Comparison of ENCODE assay signal across 23 cellular contexts in genomic region chr1:39827201-39827600, GRCh38. TPM values are rescaled to one million over a fixed set of nuclear protein-coding genes. Genes with fewer than 3 reads are reported as not detected.
"Had no signal": no experiment of that assay in that cellular context is flagged by ENCODE, and none has a peak within 500 bp of the region (broad histone marks: within the 10 kb centered on the region; RNA-seq: fewer than 3 reads in every experiment).

No MANE protein-coding gene starts in this region.

- H3K4me3 Mint-ChIP-seq: activated CD4-positive, alpha-beta T cell treated with anti-CD3 and anti-CD28 coated beads, Interleukin-2, amount 10 ng/mL, durations not matched to agents 24 days and 14 days; activated CD8-positive, alpha-beta T cell treated with anti-CD3 and anti-CD28 coated beads, Interleukin-2, amount 10 ng/mL, durations not matched to agents 7 days and 5 days; activated naive CD8-positive, alpha-beta T cell; activated T-cell treated with anti-CD3 and anti-CD28 coated beads, Interleukin-2, amount 50 U/mL, for 72 hours; brain; naive thymus-derived CD8-positive, alpha-beta T cell had no signal

- H3K27ac ChIP-seq: gastroesophageal sphincter, left lung, ovary, right lobe of liver, testis had no signal

- ATAC-seq: activated CD8-positive, alpha-beta T cell treated with anti-CD3 and anti-CD28 coated beads, Interleukin-2, amount 10 ng/mL, durations not matched to agents 7 days and 5 days; activated T-cell treated with anti-CD3 and anti-CD28 coated beads, Interleukin-2, amount 50 U/mL, for 72 hours; gastroesophageal sphincter; left lung; naive thymus-derived CD8-positive, alpha-beta T cell; right lobe of liver had no signal

- DNase-seq: activated CD4-positive, alpha-beta T cell treated with anti-CD3 and anti-CD28 coated beads, Interleukin-2, amount 10 ng/mL, durations not matched to agents 24 days and 14 days; activated CD4-positive, CD25-positive, alpha-beta regulatory T cell; activated CD8-positive, alpha-beta memory T cell treated with anti-CD3 and anti-CD28 coated beads, Interleukin-2, amount 50 U/mL, for 4 hours; activated CD8-positive, alpha-beta T cell treated with anti-CD3 and anti-CD28 coated beads, Interleukin-2, amount 10 ng/mL, durations not matched to agents 7 days and 5 days; activated gamma-delta T cell treated with Interleukin-2 at 50 U/mL for 16 hours; activated T-cell treated with anti-CD3 and anti-CD28 coated beads, Interleukin-2, amount 50 U/mL, for 72 hours; amygdala; central memory CD4-positive, alpha-beta T cell; cortex of kidney; effector CD8-positive, alpha-beta T cell; left lung; mammary epithelial cell; naive thymus-derived CD8-positive, alpha-beta T cell; ovary; right lobe of liver; stomach; T-helper 2 cell; testis had no signal

- H3K9me3 ChIP-seq: gastroesophageal sphincter, left lung, ovary, right lobe of liver, stomach, testis had no signal

- H3K27me3 ChIP-seq: ovary, right lobe of liver, stomach, testis had no signal

- H3K4me3 ChIP-seq: gastroesophageal sphincter, left lung, ovary, right lobe of liver, stomach, testis had no signal

- H3K27ac Mint-ChIP-seq: activated CD4-positive, alpha-beta T cell treated with anti-CD3 and anti-CD28 coated beads, Interleukin-2, amount 10 ng/mL, durations not matched to agents 24 days and 14 days; activated CD8-positive, alpha-beta T cell treated with anti-CD3 and anti-CD28 coated beads, Interleukin-2, amount 10 ng/mL, durations not matched to agents 7 days and 5 days; activated naive CD8-positive, alpha-beta T cell; activated T-cell treated with anti-CD3 and anti-CD28 coated beads, Interleukin-2, amount 50 U/mL, for 72 hours had no signal

- H3K4me1 Mint-ChIP-seq: activated CD4-positive, alpha-beta T cell treated with anti-CD3 and anti-CD28 coated beads, Interleukin-2, amount 10 ng/mL, durations not matched to agents 24 days and 14 days had no signal

- H3K4me1 ChIP-seq: gastroesophageal sphincter, left lung, testis had no signal

- H3K36me3 ChIP-seq: gastroesophageal sphincter, left lung, ovary, right lobe of liver, stomach had no signal

- H3K36me3 Mint-ChIP-seq: activated naive CD8-positive, alpha-beta T cell; brain; naive thymus-derived CD8-positive, alpha-beta T cell had no signal

- H3K9me3 Mint-ChIP-seq: activated CD4-positive, alpha-beta T cell treated with anti-CD3 and anti-CD28 coated beads, Interleukin-2, amount 10 ng/mL, durations not matched to agents 24 days and 14 days; activated T-cell treated with anti-CD3 and anti-CD28 coated beads, Interleukin-2, amount 50 U/mL, for 72 hours; naive thymus-derived CD8-positive, alpha-beta T cell had no signal

RNA-seq across cellular contexts. Expression of gene BMP8B, which starts 38.5 kb away (rescaled TPM):
- total RNA-seq: fibroblast of lung, mammary epithelial cell had no signal

RNA-seq across cellular contexts. Expression of gene OXCT2, which starts 56.1 kb away (rescaled TPM):
- total RNA-seq: naive thymus-derived CD8-positive, alpha-beta T cell had no signal
- polyA plus RNA-seq: keratinocyte; naive thymus-derived CD8-positive, alpha-beta T cell had no signal
